In the genomic region with DNA sequence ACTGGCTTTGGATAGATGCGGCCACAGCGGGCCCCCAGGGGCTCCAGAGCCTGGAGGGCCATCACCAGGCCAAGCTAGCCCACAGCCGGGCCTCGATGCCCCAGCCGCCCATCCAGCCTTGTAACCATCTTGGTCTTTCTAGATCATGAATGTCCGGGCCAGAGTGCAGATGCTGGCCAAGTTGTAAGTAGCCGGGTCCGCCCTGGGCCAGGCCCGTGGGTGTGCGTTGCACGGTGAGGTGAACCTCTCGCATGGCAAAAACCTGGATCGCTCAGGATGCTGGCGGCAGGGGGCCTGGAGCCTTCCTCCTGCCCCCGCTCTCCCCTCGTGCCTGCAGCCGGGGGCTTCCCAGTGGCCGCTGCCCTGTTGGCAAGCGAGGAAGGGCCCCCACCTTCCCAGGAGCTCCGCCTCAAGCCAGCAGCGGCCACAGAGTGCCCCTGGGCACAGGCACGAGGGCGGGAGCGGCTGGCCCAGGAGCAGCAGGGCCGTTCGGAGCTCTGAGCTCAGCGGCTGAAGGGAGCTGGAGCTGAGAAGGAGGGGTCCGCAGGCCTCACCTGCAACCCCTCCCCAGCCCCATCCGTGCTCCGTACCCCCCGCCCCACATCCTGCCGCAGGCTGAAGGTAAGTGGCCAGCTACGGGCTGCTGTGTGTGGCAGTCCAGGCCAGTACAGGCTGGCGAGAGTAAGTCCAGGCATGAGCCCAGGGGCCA, we compare ENCODE assay signal across 2 cellular contexts.
TF ChIP-seq lines count a peak whose summit lies in the region.

No MANE protein-coding gene starts in this region.

TF ChIP-seq in SK-N-SH, 30 proteins besides CTCF, POLR2A, EP300 and RAD21 (continued from another document):
- TF ChIP-seq, protein P1, sequence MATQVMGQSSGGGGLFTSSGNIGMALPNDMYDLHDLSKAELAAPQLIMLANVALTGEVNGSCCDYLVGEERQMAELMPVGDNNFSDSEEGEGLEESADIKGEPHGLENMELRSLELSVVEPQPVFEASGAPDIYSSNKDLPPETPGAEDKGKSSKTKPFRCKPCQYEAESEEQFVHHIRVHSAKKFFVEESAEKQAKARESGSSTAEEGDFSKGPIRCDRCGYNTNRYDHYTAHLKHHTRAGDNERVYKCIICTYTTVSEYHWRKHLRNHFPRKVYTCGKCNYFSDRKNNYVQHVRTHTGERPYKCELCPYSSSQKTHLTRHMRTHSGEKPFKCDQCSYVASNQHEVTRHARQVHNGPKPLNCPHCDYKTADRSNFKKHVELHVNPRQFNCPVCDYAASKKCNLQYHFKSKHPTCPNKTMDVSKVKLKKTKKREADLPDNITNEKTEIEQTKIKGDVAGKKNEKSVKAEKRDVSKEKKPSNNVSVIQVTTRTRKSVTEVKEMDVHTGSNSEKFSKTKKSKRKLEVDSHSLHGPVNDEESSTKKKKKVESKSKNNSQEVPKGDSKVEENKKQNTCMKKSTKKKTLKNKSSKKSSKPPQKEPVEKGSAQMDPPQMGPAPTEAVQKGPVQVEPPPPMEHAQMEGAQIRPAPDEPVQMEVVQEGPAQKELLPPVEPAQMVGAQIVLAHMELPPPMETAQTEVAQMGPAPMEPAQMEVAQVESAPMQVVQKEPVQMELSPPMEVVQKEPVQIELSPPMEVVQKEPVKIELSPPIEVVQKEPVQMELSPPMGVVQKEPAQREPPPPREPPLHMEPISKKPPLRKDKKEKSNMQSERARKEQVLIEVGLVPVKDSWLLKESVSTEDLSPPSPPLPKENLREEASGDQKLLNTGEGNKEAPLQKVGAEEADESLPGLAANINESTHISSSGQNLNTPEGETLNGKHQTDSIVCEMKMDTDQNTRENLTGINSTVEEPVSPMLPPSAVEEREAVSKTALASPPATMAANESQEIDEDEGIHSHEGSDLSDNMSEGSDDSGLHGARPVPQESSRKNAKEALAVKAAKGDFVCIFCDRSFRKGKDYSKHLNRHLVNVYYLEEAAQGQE (IDR thresholded peaks at IDR 0.05; ENCODE audit: low read depth, low read length) = no peak
- no peak for TF ChIP-seq FOXJ3 (CRISPR knock-in tag; IDR thresholded peaks at IDR 0.05)
- no peak for TF ChIP-seq TCF12 (IDR thresholded peaks at IDR 0.05)
- TF ChIP-seq ELF1 (IDR thresholded peaks at IDR 0.05) = no peak
- TF ChIP-seq, protein P2, sequence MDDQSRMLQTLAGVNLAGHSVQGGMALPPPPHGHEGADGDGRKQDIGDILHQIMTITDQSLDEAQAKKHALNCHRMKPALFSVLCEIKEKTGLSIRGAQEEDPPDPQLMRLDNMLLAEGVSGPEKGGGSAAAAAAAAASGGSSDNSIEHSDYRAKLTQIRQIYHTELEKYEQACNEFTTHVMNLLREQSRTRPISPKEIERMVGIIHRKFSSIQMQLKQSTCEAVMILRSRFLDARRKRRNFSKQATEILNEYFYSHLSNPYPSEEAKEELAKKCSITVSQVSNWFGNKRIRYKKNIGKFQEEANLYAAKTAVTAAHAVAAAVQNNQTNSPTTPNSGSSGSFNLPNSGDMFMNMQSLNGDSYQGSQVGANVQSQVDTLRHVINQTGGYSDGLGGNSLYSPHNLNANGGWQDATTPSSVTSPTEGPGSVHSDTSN (IDR thresholded peaks at IDR 0.05) = no peak
- TF ChIP-seq JUND (IDR thresholded peaks at IDR 0.05) = no peak
- TF ChIP-seq FOSL2 (IDR thresholded peaks at IDR 0.05; ENCODE audit: borderline replicate concordance, low read depth) = no peak
- TF ChIP-seq, protein P3, sequence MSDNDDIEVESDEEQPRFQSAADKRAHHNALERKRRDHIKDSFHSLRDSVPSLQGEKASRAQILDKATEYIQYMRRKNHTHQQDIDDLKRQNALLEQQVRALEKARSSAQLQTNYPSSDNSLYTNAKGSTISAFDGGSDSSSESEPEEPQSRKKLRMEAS (IDR thresholded peaks at IDR 0.05; ENCODE audit: low read depth) = no peak
- TF ChIP-seq EZH2phosphoT487 (IDR thresholded peaks at IDR 0.05; ENCODE audit: borderline replicate concordance, low read depth) = no peak

TF ChIP-seq in SK-N-SH treated with all-trans-retinoic acid at 6 μM for 48 hours, 23 proteins besides CTCF, POLR2A, EP300 and RAD21 (continued from another document):
- TF ChIP-seq BACH2 (CRISPR knock-in tag; IDR thresholded peaks at IDR 0.05; ENCODE audit: borderline replicate concordance) = no peak
- TF ChIP-seq CSDC2 (CRISPR knock-in tag; IDR thresholded peaks at IDR 0.05) = no peak
- TF ChIP-seq ZC3H10 (CRISPR knock-in tag; IDR thresholded peaks at IDR 0.05) = no peak
- no peak for TF ChIP-seq ZNF8 (CRISPR knock-in tag; IDR thresholded peaks at IDR 0.05)
- no peak for TF ChIP-seq ZNF70 (CRISPR knock-in tag; IDR thresholded peaks at IDR 0.05)
- TF ChIP-seq, protein P4, sequence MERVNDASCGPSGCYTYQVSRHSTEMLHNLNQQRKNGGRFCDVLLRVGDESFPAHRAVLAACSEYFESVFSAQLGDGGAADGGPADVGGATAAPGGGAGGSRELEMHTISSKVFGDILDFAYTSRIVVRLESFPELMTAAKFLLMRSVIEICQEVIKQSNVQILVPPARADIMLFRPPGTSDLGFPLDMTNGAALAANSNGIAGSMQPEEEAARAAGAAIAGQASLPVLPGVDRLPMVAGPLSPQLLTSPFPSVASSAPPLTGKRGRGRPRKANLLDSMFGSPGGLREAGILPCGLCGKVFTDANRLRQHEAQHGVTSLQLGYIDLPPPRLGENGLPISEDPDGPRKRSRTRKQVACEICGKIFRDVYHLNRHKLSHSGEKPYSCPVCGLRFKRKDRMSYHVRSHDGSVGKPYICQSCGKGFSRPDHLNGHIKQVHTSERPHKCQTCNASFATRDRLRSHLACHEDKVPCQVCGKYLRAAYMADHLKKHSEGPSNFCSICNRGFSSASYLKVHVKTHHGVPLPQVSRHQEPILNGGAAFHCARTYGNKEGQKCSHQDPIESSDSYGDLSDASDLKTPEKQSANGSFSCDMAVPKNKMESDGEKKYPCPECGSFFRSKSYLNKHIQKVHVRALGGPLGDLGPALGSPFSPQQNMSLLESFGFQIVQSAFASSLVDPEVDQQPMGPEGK (CRISPR knock-in tag; IDR thresholded peaks at IDR 0.05; ENCODE audit: borderline replicate concordance) = no peak
